32 cellular contexts compared by ENCODE assay signal in genomic region chr2:191803007-191803406, GRCh38. TPM values are rescaled to one million over a fixed set of nuclear protein-coding genes. Genes with fewer than 3 reads are reported as not detected.
"Had no signal": no experiment of that assay in that cellular context is flagged by ENCODE, and none has a peak within 500 bp of the region (broad histone marks: within the 10 kb centered on the region; RNA-seq: fewer than 3 reads in every experiment).

No MANE protein-coding gene starts in this region.

- H3K27ac ChIP-seq: ascending aorta, cardiac muscle cell, WERI-Rb-1 had no signal

- H3K4me3 ChIP-seq: ascending aorta, cardiac muscle cell had no signal

- H3K9me3 ChIP-seq: ascending aorta had no signal

- DNase-seq: activated CD4-positive, alpha-beta memory T cell treated with anti-CD3 and anti-CD28 coated beads, Interleukin-2, amount 10 ng/mL, durations not matched to agents 7 days and 5 days; activated CD4-positive, alpha-beta T cell treated with anti-CD3 and anti-CD28 coated beads for 1 hour; activated CD4-positive, alpha-beta T cell treated with anti-CD3 and anti-CD28 coated beads for 36 hours; activated CD4-positive, alpha-beta T cell treated with anti-CD3 and anti-CD28 coated beads for 48 hours; activated CD4-positive, alpha-beta T cell treated with anti-CD3 and anti-CD28 coated beads, Interleukin-2, amount 10 ng/mL, durations not matched to agents 7 days and 5 days; activated CD4-positive, alpha-beta T cell treated with anti-CD3 and anti-CD28 coated beads, Interleukin-2, amount 50 U/mL, for 48 hours; activated CD4-positive, CD25-positive, alpha-beta regulatory T cell; activated CD8-positive, alpha-beta memory T cell treated with anti-CD3 and anti-CD28 coated beads for 24 hours; activated CD8-positive, alpha-beta memory T cell treated with anti-CD3 and anti-CD28 coated beads, Interleukin-2, amount 10 ng/mL, durations not matched to agents 7 days and 5 days; activated CD8-positive, alpha-beta memory T cell treated with anti-CD3 and anti-CD28 coated beads, Interleukin-2, amount 50 U/mL, for 48 hours; activated CD8-positive, alpha-beta T cell treated with anti-CD3 and anti-CD28 coated beads, Interleukin-2, amount 10 ng/mL, durations not matched to agents 7 days and 5 days; activated effector memory CD4-positive, alpha-beta T cell treated with Interleukin-2 at 50 U/mL for 16 hours; activated gamma-delta T cell; activated naive CD4-positive, alpha-beta T cell treated with anti-CD3 and anti-CD28 coated beads, Interleukin-2, amount 10 ng/mL, durations not matched to agents 7 days and 5 days; activated naive CD4-positive, alpha-beta T cell treated with Interleukin-2 at 50 U/mL for 16 hours; activated naive CD8-positive, alpha-beta T cell treated with anti-CD3 and anti-CD28 coated beads, Interleukin-2, amount 10 ng/mL, durations not matched to agents 7 days and 5 days; activated naive CD8-positive, alpha-beta T cell treated with anti-CD3 and anti-CD28 coated beads, Interleukin-2, amount 50 U/mL, for 24 hours; activated T-cell treated with anti-CD3 and anti-CD28 coated beads, Interleukin-2, amount 50 U/mL, for 24 hours; activated T-cell treated with anti-CD3 and anti-CD28 coated beads, Interleukin-2, amount 50 U/mL, for 48 hours; amygdala; anterior cingulate cortex; caudate nucleus; cerebellar nuclear complex; T-helper 1 cell; T-helper 2 cell; T-helper 9 cell; WERI-Rb-1 had no signal

- ATAC-seq: activated CD4-positive, alpha-beta T cell treated with anti-CD3 and anti-CD28 coated beads for 36 hours; activated CD4-positive, CD25-positive, alpha-beta regulatory T cell treated with anti-CD3 and anti-CD28 coated beads, Interleukin-2, amount 50 U/mL, for 24 hours; activated CD8-positive, alpha-beta memory T cell treated with anti-CD3 and anti-CD28 coated beads, Interleukin-2, amount 10 ng/mL, durations not matched to agents 7 days and 5 days; activated CD8-positive, alpha-beta T cell treated with anti-CD3 and anti-CD28 coated beads, Interleukin-2, amount 10 ng/mL, durations not matched to agents 7 days and 5 days; activated naive CD8-positive, alpha-beta T cell treated with anti-CD3 and anti-CD28 coated beads, Interleukin-2, amount 50 U/mL, for 24 hours; WTC11 had no signal

- H3K36me3 ChIP-seq: ascending aorta, cardiac muscle cell, WERI-Rb-1 had no signal

- H3K4me1 ChIP-seq: ascending aorta had no signal

- H3K27me3 ChIP-seq: ascending aorta, cardiac muscle cell had no signal

RNA-seq across cellular contexts. Expression of gene CAVIN2, which starts 43.9 kb away (rescaled TPM):
- total RNA-seq: activated CD4-positive, alpha-beta memory T cell treated with anti-CD3 and anti-CD28 coated beads, Interleukin-2, amount 10 ng/mL, durations not matched to agents 7 days and 5 days; activated CD4-positive, alpha-beta T cell treated with anti-CD3 and anti-CD28 coated beads for 36 hours; activated CD4-positive, alpha-beta T cell treated with anti-CD3 and anti-CD28 coated beads, Interleukin-2, amount 10 ng/mL, durations not matched to agents 7 days and 5 days; activated CD8-positive, alpha-beta memory T cell treated with anti-CD3 and anti-CD28 coated beads, Interleukin-2, amount 10 ng/mL, durations not matched to agents 7 days and 5 days; activated CD8-positive, alpha-beta T cell treated with anti-CD3 and anti-CD28 coated beads, Interleukin-2, amount 10 ng/mL, durations not matched to agents 7 days and 5 days; activated naive CD8-positive, alpha-beta T cell treated with anti-CD3 and anti-CD28 coated beads, Interleukin-2, amount 10 ng/mL, durations not matched to agents 7 days and 5 days; activated T-helper 2 cell treated with anti-CD3 and anti-CD28 coated beads, Interferon-gamma antibody, Interleukin-2, Interleukin-4, amounts not matched to agents 10 μg/mL and 5 μg/mL and 100 μg/mL, durations not matched to agents 14 hours and 24 hours and 36 hours had no signal
